In the genomic region with DNA sequence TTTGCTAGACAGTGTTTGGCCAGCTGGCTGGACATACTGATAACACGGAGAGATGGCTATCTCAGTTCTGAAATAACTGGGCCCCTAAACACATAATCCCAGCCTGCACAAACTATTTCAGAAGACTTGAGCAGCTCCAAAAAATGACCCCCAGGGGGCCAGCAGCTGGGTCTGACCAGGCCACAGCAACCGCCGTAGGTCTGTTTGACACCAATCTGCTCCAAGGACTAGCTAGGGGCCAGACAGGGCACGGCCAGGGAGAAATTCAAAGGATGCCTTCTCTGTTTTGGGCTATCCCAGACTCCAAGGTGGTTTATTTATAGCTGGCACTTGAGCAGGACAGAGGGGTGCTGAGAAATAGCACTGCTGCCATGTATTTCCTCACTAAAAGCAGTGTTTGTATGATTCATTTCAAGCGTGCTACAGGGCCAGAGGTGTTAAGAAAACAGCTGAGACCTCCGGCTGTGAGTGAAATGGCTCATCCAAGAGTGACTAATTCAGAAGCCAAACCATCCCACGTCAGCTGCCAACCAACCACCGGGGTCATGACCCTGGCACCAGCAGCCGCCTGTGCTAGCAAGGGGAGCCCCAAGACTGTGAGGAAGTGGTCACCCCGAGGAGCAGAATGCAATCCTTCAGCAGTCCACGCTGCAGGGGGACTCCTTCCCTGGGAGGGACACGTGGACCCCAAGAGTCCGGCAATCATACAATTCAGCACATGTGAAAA, we compare ENCODE assay signal across 8 cellular contexts. TPM values are rescaled to one million over a fixed set of nuclear protein-coding genes. Genes with fewer than 3 reads are reported as not detected.
DNase-seq lines count a peak whose midpoint lies in the region; ATAC-seq and TF ChIP-seq lines count a peak whose summit lies in the region.

No MANE protein-coding gene starts in this region.

- CTCF ChIA-PET in AG04450 (lab: Charles Lee) = no interaction called here
- CTCF ChIA-PET in SK-N-SH (lab: Yijun Ruan, JAX) = no interaction called here

- 61% methylated on average over 11 of the region's 13 CpGs for WGBS in SK-N-SH (ENCODE audit: low lambda C conversion rate)

- TF ChIP-seq EP300 in SK-N-SH (IDR thresholded peaks at IDR 0.05; ENCODE audit: borderline replicate concordance in 1 of 2, low read depth in 1 of 2, low read length in 1 of 2) = no peak

- H3K9ac ChIP-seq in SK-N-SH = no peak overlapping the region

- ATAC-seq in GM18867 (IDR thresholded peaks at IDR 0.05; ENCODE audit: unreplicated experiment) (peak; percentile 76), HG03196 (IDR thresholded peaks at IDR 0.05; ENCODE audit: unreplicated experiment) (peak; percentile 54), left ventricle myocardium superior (peak; percentile 63)
- peak; percentile 96 to 97 for ATAC-seq in activated naive CD4-positive, alpha-beta T cell treated with anti-CD3 and anti-CD28 coated beads, Interleukin-2, amount 50 U/mL, for 72 hours

- no peaks in the 10 kb centered on the region for H3K9me2 ChIP-seq in SK-N-SH

- H4K20me1 ChIP-seq in SK-N-SH (ENCODE audit: insufficient read depth) = peaks cover 94% of the 10 kb centered on the region

- no peak overlapping the region for H2AFZ ChIP-seq in SK-N-SH (ENCODE audit: low read depth)

- H3K79me2 ChIP-seq in SK-N-SH (ENCODE audit: insufficient read depth) = peaks cover 99% of the 10 kb centered on the region

- H3K9me3 ChIP-seq in AG04450 (ENCODE audit: control insufficient read depth, insufficient read depth, low read length) (no peaks in the 10 kb centered on the region), SK-N-SH (no peaks in the 10 kb centered on the region), WERI-Rb-1 (ENCODE audit: severe bottlenecking) (no peaks in the 10 kb centered on the region)

- H3K4me2 ChIP-seq in SK-N-SH = peak overlapping the region; percentile 37

- H3K4me1 ChIP-seq in SK-N-SH (ENCODE audit: control insufficient read depth in 1 of 2, insufficient read depth in 2 of 2, low read depth in 1 of 2, low read length in 1 of 2) = peaks cover 14 to 19% of the 10 kb centered on the region in 2 experiments; a peak in 3 of 4 replicates

- POLR2A ChIA-PET in AG04450 (lab: Yijun Ruan, JAX) (interaction anchor here (0.6 to 1.6 kb wide), 4 partner anchors 17 to 83 kb away, joined by 3 to 5 read pairs (median 3); a partner anchor contains a TSS), SK-N-SH (lab: Yijun Ruan, JAX) (no interaction called here)

- DNase-seq in AG04450 (ENCODE audit: low read depth, low spot score) (peak; percentile 54), SK-N-SH (peak; percentile 27), left ventricle myocardium superior (peak; percentile 46), WERI-Rb-1 (no peak)
- peak; percentile 75 to 86 for DNase-seq in activated naive CD4-positive, alpha-beta T cell treated with anti-CD3 and anti-CD28 coated beads, Interleukin-2, amount 50 U/mL, for 72 hours (ENCODE audit: low spot score in 2 of 2)
- peak; percentile 55 for DNase-seq in stimulated activated CD4-positive, alpha-beta T cell treated with anti-CD3 and anti-CD28 coated beads, Interleukin-12 subunit alpha, Interleukin-12 subunit beta, amount 100 ng/mL, for 4 hours

- peak overlapping the region; percentile 83 for H3K27ac Mint-ChIP-seq in activated naive CD4-positive, alpha-beta T cell treated with anti-CD3 and anti-CD28 coated beads, Interleukin-2, amount 50 U/mL, for 72 hours

- no peaks in the 10 kb centered on the region for H3K27me3 ChIP-seq in AG04450 (ENCODE audit: control insufficient read depth, insufficient read depth, low read length)
- no peaks in the 10 kb centered on the region for H3K27me3 ChIP-seq in SK-N-SH (ENCODE audit: insufficient read depth)
- no peaks in the 10 kb centered on the region for H3K27me3 ChIP-seq in WERI-Rb-1 (ENCODE audit: insufficient read depth, low read depth, severe bottlenecking)

- H3K9me3 Mint-ChIP-seq in activated naive CD4-positive, alpha-beta T cell treated with anti-CD3 and anti-CD28 coated beads, Interleukin-2, amount 50 U/mL, for 72 hours = peaks cover 0 to 6% of the 10 kb centered on the region in 2 donors

- intact Hi-C loops in left ventricle myocardium superior (cut with micrococcal nuclease) = no loop called here

- peak overlapping the region; percentile 57 for H3K27ac ChIP-seq in AG04450 (ENCODE audit: low read depth, low read length)
- peak overlapping the region; percentile 6 to 59; a peak in 2 of 4 replicates for H3K27ac ChIP-seq in SK-N-SH (ENCODE audit: low read depth in 2 of 2, low read length in 1 of 2)
- H3K27ac ChIP-seq in WERI-Rb-1 = no peak overlapping the region

- TF ChIP-seq CTCF in AG04450 (IDR thresholded peaks at IDR 0.05; ENCODE audit: low read depth, low read length) = no peak
- TF ChIP-seq CTCF in SK-N-SH (IDR thresholded peaks at IDR 0.05) = peak; percentile 18; the same call in 1 of the 2 replicates
- no peak for TF ChIP-seq CTCF in WERI-Rb-1 (IDR thresholded peaks at IDR 0.05; ENCODE audit: low read depth, low read length)

- TF ChIP-seq RAD21 in SK-N-SH (IDR thresholded peaks at IDR 0.05; ENCODE audit: low read length) = no peak

- peaks cover 15 to 16% of the 10 kb centered on the region in 2 donors for H3K36me3 Mint-ChIP-seq in activated naive CD4-positive, alpha-beta T cell treated with anti-CD3 and anti-CD28 coated beads, Interleukin-2, amount 50 U/mL, for 72 hours

- no peak overlapping the region for H3K4me3 ChIP-seq in AG04450 (ENCODE audit: low read depth, low read length)
- H3K4me3 ChIP-seq in SK-N-SH (ENCODE audit: low read depth in 2 of 2, low read length in 1 of 2) = no peak overlapping the region
- H3K4me3 ChIP-seq in WERI-Rb-1 (ENCODE audit: low read depth, low read length) = no peak overlapping the region

- H3F3A ChIP-seq in SK-N-SH (replicated peaks; ENCODE audit: insufficient read depth) = peaks cover 16% of the 10 kb centered on the region

- H3K36me3 ChIP-seq in SK-N-SH (replicated peaks in 1 of 2; ENCODE audit: control insufficient read depth in 1 of 2, insufficient read depth in 2 of 2, low read length in 1 of 2) (peaks cover 0 to 9% of the 10 kb centered on the region in 2 experiments), WERI-Rb-1 (peaks cover 77% of the 10 kb centered on the region)

TF ChIP-seq in SK-N-SH, 30 proteins besides CTCF, POLR2A, EP300 and RAD21 (continues in another document):
- TF ChIP-seq RCOR1 (IDR thresholded peaks at IDR 0.05; ENCODE audit: low read length) = no peak
- TF ChIP-seq FOXJ3 (CRISPR knock-in tag; IDR thresholded peaks at IDR 0.05) = no peak
- peak; percentile 46 for TF ChIP-seq NFIC (IDR thresholded peaks at IDR 0.05; ENCODE audit: borderline replicate concordance)
- no peak for TF ChIP-seq YY1 (IDR thresholded peaks at IDR 0.05; ENCODE audit: low read depth)
- TF ChIP-seq, protein P1, sequence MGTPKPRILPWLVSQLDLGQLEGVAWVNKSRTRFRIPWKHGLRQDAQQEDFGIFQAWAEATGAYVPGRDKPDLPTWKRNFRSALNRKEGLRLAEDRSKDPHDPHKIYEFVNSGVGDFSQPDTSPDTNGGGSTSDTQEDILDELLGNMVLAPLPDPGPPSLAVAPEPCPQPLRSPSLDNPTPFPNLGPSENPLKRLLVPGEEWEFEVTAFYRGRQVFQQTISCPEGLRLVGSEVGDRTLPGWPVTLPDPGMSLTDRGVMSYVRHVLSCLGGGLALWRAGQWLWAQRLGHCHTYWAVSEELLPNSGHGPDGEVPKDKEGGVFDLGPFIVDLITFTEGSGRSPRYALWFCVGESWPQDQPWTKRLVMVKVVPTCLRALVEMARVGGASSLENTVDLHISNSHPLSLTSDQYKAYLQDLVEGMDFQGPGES (IDR thresholded peaks at IDR 0.05; ENCODE audit: low read depth, low read length) = no peak
- no peak for TF ChIP-seq GABPA (IDR thresholded peaks at IDR 0.05; ENCODE audit: low read depth)

RNA-seq across cellular contexts. Expression of a gene that starts 5.7 kb away (rescaled TPM):
- polyA plus RNA-seq in AG04450 (2011; rRNA removed) (32.3 and 42.5 TPM in 2 replicates), SK-N-SH (2012; rRNA removed) (23.4 and 29.2 TPM in 2 replicates)
- polyA minus RNA-seq in AG04450 (2011; rRNA and poly(A)+ RNA removed) = 33.8 and 39.1 TPM in 2 replicates
- 19.9 and 23.9 TPM in 2 replicates for polyA plus RNA-seq in SK-N-SH (2012; cell fraction: cytosol; rRNA removed)
- 52.4 and 82.2 TPM in 2 replicates for polyA plus RNA-seq in SK-N-SH (2012; cell fraction: nucleus; rRNA removed)
- 100 to 1,000 TPM in 1 of 2 donors, 10 to 100 TPM in 1; 83.4 to 120 TPM for total RNA-seq in activated naive CD4-positive, alpha-beta T cell treated with anti-CD3 and anti-CD28 coated beads, Interleukin-2, amount 50 U/mL, for 72 hours
- 52.1 TPM for total RNA-seq in left ventricle myocardium superior

RNA-seq across cellular contexts. Expression of a gene that starts 51.6 kb away (rescaled TPM):
- polyA plus RNA-seq in AG04450 (2011; rRNA removed) (19.6 and 24.5 TPM in 2 replicates), SK-N-SH (2012; rRNA removed) (33.0 and 34.7 TPM in 2 replicates)
- polyA minus RNA-seq in AG04450 (2011; rRNA and poly(A)+ RNA removed) = 24.4 and 28.9 TPM in 2 replicates
- polyA plus RNA-seq in SK-N-SH (2012; cell fraction: cytosol; rRNA removed) = 13.2 and 19.2 TPM in 2 replicates
- 81.8 and 105 TPM in 2 replicates for polyA plus RNA-seq in SK-N-SH (2012; cell fraction: nucleus; rRNA removed)
- total RNA-seq in activated naive CD4-positive, alpha-beta T cell treated with anti-CD3 and anti-CD28 coated beads, Interleukin-2, amount 50 U/mL, for 72 hours = 10 to 100 TPM; 24.4 to 30.1 TPM
- total RNA-seq in left ventricle myocardium superior = 11.3 TPM

RNA-seq across cellular contexts. Expression of a gene that starts 52.5 kb away (rescaled TPM):
- polyA plus RNA-seq in AG04450 (2011; rRNA removed) (36.0 and 42.7 TPM in 2 replicates), SK-N-SH (2012; rRNA removed) (23.2 and 37.4 TPM in 2 replicates)
- 44.3 and 51.2 TPM in 2 replicates for polyA minus RNA-seq in AG04450 (2011; rRNA and poly(A)+ RNA removed)
- polyA plus RNA-seq in SK-N-SH (2012; cell fraction: cytosol; rRNA removed) = 19.1 and 24.7 TPM in 2 replicates
- polyA plus RNA-seq in SK-N-SH (2012; cell fraction: nucleus; rRNA removed) = 53.3 and 71.1 TPM in 2 replicates
- 10 to 100 TPM; 22.9 to 30.6 TPM for total RNA-seq in activated naive CD4-positive, alpha-beta T cell treated with anti-CD3 and anti-CD28 coated beads, Interleukin-2, amount 50 U/mL, for 72 hours
- total RNA-seq in left ventricle myocardium superior = 22.0 TPM

RNA-seq across cellular contexts. Expression of a gene that starts 52.9 kb away (rescaled TPM):
- polyA plus RNA-seq in AG04450 (2011; rRNA removed) (92.4 and 101 TPM in 2 replicates), SK-N-SH (2012; rRNA removed) (66.1 and 68.9 TPM in 2 replicates)
- 57.0 and 65.5 TPM in 2 replicates for polyA minus RNA-seq in AG04450 (2011; rRNA and poly(A)+ RNA removed)
- 53.4 and 67.1 TPM in 2 replicates for polyA plus RNA-seq in SK-N-SH (2012; cell fraction: cytosol; rRNA removed)
- polyA plus RNA-seq in SK-N-SH (2012; cell fraction: nucleus; rRNA removed) = 129 and 153 TPM in 2 replicates
- 10 to 100 TPM; 44.0 to 61.5 TPM for total RNA-seq in activated naive CD4-positive, alpha-beta T cell treated with anti-CD3 and anti-CD28 coated beads, Interleukin-2, amount 50 U/mL, for 72 hours
- total RNA-seq in left ventricle myocardium superior = 73.8 TPM
